8 cellular contexts compared by ENCODE assay signal in the genomic region with DNA sequence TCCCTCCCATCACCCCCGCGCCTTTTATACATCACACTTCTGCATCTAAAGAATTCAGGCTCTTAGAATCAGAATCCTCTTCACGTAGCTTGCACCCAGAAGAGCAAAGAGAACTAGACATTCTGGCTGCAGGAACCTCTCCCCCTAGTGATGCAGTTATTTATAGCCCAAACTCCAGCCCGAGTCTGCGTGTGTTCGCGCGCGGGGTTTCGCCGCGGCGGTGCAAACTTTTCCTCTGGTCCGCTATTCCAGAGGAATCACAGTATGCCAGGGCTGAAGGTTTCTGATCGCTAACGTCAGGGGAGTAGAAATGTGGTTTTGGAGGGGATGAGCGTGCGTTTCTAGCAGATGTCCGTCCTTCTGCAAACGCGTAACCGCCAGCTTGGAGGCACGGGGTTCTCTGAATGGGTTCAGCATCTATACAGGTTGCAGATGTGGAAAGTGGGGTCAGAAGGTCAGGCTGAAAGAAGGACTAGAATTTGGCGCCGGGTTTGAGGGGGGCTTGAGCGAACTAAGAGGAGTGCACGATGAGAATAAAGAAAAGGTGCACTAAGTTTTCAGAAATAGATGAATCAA. TPM values are rescaled to one million over a fixed set of nuclear protein-coding genes. Genes with fewer than 3 reads are reported as not detected.
A peak's percentile ranks its signal among the peaks of the same experiment; 100 is the strongest.
DNase-seq lines count a peak whose midpoint lies in the region; ATAC-seq and TF ChIP-seq lines count a peak whose summit lies in the region.

No MANE protein-coding gene starts in this region.

- 2 to 3% methylated on average over 27 of the region's 27 CpGs for WGBS in tibial nerve, 2 donors

- H3K27ac Mint-ChIP-seq in activated naive CD8-positive, alpha-beta T cell = no peak overlapping the region
- H3K27ac Mint-ChIP-seq in activated naive CD8-positive, alpha-beta T cell treated with anti-CD3 and anti-CD28 coated beads, Interleukin-2, amount 50 U/mL, for 24 hours = no peak overlapping the region
- H3K27ac Mint-ChIP-seq in activated naive CD8-positive, alpha-beta T cell treated with anti-CD3 and anti-CD28 coated beads for 36 hours = no peak overlapping the region

- peak overlapping the region in 1 of 4 donors; percentile 79 for H3K27ac ChIP-seq in tibial nerve

- peaks cover 31% of the 10 kb centered on the region for H3K4me1 Mint-ChIP-seq in activated naive CD8-positive, alpha-beta T cell (ENCODE audit: low read depth)
- H3K4me1 Mint-ChIP-seq in activated naive CD8-positive, alpha-beta T cell treated with anti-CD3 and anti-CD28 coated beads, Interleukin-2, amount 50 U/mL, for 24 hours = peaks cover 23% of the 10 kb centered on the region
- H3K4me1 Mint-ChIP-seq in activated naive CD8-positive, alpha-beta T cell treated with anti-CD3 and anti-CD28 coated beads for 36 hours = peaks cover 21% of the 10 kb centered on the region

- TF ChIP-seq POLR2A in tibial nerve (IDR thresholded peaks at IDR 0.05) = no peak

- intact Hi-C loops in posterior vena cava (cut with DNase I) = no loop called here

- no peak for ATAC-seq in activated naive CD8-positive, alpha-beta T cell treated with anti-CD3 and anti-CD28 coated beads, Interleukin-2, amount 50 U/mL, for 24 hours

- H3K9me3 Mint-ChIP-seq in activated naive CD8-positive, alpha-beta T cell (ENCODE audit: low read depth) = no peaks in the 10 kb centered on the region
- H3K9me3 Mint-ChIP-seq in activated naive CD8-positive, alpha-beta T cell treated with anti-CD3 and anti-CD28 coated beads, Interleukin-2, amount 50 U/mL, for 24 hours = no peaks in the 10 kb centered on the region
- peaks cover 2% of the 10 kb centered on the region for H3K9me3 Mint-ChIP-seq in activated naive CD8-positive, alpha-beta T cell treated with anti-CD3 and anti-CD28 coated beads for 36 hours

- H3K27me3 Mint-ChIP-seq in activated naive CD8-positive, alpha-beta T cell = peaks cover 36% of the 10 kb centered on the region
- peaks cover 60% of the 10 kb centered on the region for H3K27me3 Mint-ChIP-seq in activated naive CD8-positive, alpha-beta T cell treated with anti-CD3 and anti-CD28 coated beads, Interleukin-2, amount 50 U/mL, for 24 hours
- peaks cover 71% of the 10 kb centered on the region for H3K27me3 Mint-ChIP-seq in activated naive CD8-positive, alpha-beta T cell treated with anti-CD3 and anti-CD28 coated beads for 36 hours

- H3K4me1 ChIP-seq in tibial nerve = peaks cover 0 to 44% (median 6%) of the 10 kb centered on the region in 4 donors

- H3K36me3 ChIP-seq in tibial nerve = no peaks in the 10 kb centered on the region

- H3K4me3 ChIP-seq in tibial nerve = peak overlapping the region; percentile 37 to 74 (median 52)

- peaks cover 0 to 40% of the 10 kb centered on the region in 2 donors for H3K27me3 ChIP-seq in tibial nerve

- TF ChIP-seq CTCF in tibial nerve (IDR thresholded peaks at IDR 0.05) = peak in 1 of 5 experiments; percentile 17

- no peaks in the 10 kb centered on the region for H3K9me3 ChIP-seq in tibial nerve

- H3K36me3 Mint-ChIP-seq in activated naive CD8-positive, alpha-beta T cell = no peaks in the 10 kb centered on the region
- H3K36me3 Mint-ChIP-seq in activated naive CD8-positive, alpha-beta T cell treated with anti-CD3 and anti-CD28 coated beads, Interleukin-2, amount 50 U/mL, for 24 hours (ENCODE audit: low read depth) = no peaks in the 10 kb centered on the region
- no peaks in the 10 kb centered on the region for H3K36me3 Mint-ChIP-seq in activated naive CD8-positive, alpha-beta T cell treated with anti-CD3 and anti-CD28 coated beads for 36 hours

- DNase-seq in activated naive CD8-positive, alpha-beta T cell treated with anti-CD3 and anti-CD28 coated beads, Interleukin-2, amount 50 U/mL, for 24 hours = no peak
- DNase-seq in activated naive CD8-positive, alpha-beta T cell treated with anti-CD3 and anti-CD28 coated beads for 36 hours = no peak
- peak; percentile 42 for DNase-seq in kidney tubule cell (ENCODE audit: low spot score)
- no peak for DNase-seq in tibial nerve (ENCODE audit: low spot score in 2 of 2)
- DNase-seq in posterior vena cava (ENCODE audit: low spot score) = no peak
- DNase-seq in A172 (ENCODE audit: low spot score) = no peak
- DNase-seq in GOT3 (lab: John Stamatoyannopoulos, UW) = no peak

- H3K4me3 Mint-ChIP-seq in activated naive CD8-positive, alpha-beta T cell = peak overlapping the region; percentile 66
- H3K4me3 Mint-ChIP-seq in activated naive CD8-positive, alpha-beta T cell treated with anti-CD3 and anti-CD28 coated beads, Interleukin-2, amount 50 U/mL, for 24 hours = no peak overlapping the region
- H3K4me3 Mint-ChIP-seq in activated naive CD8-positive, alpha-beta T cell treated with anti-CD3 and anti-CD28 coated beads for 36 hours = peak overlapping the region; percentile 22

- no peak for TF ChIP-seq EP300 in tibial nerve (IDR thresholded peaks at IDR 0.05)

RNA-seq across cellular contexts. Expression of gene EPHA7, which starts 1.9 kb away (rescaled TPM):
- total RNA-seq in activated naive CD8-positive, alpha-beta T cell treated with anti-CD3 and anti-CD28 coated beads for 36 hours = not detected
- total RNA-seq in tibial nerve (1 to 10 TPM in 3 of 4 donors, under 1 TPM in 1; 0.60 to 2.0 (median 1.7) TPM), posterior vena cava (under 1 TPM; 0.19 to 0.24 TPM)
- not detected in 2 replicates for total RNA-seq in A172 (2014; rRNA removed; shearing (Covaris generic))
